8 cellular contexts compared by ENCODE assay signal in genomic region chr10:102675887-102676616, GRCh38. TPM values are rescaled to one million over a fixed set of nuclear protein-coding genes. Genes with fewer than 3 reads are reported as not detected.
DNase-seq lines count a peak whose midpoint lies in the region; ATAC-seq and TF ChIP-seq lines count a peak whose summit lies in the region.

No MANE protein-coding gene starts in this region.

- ATAC-seq in GM18868 (IDR thresholded peaks at IDR 0.05; ENCODE audit: unreplicated experiment) = no peak
- no peak for ATAC-seq in HG03039 (IDR thresholded peaks at IDR 0.05; ENCODE audit: unreplicated experiment)
- ATAC-seq in stimulated activated naive CD8-positive, alpha-beta T cell treated with anti-CD3 and anti-CD28 coated beads, Interleukin-15, Interleukin-2, amounts not matched to agents 100 U/mL and 50 U/mL, for 24 hours = no peak
- no peak for ATAC-seq in GM21619 (IDR thresholded peaks at IDR 0.05; ENCODE audit: unreplicated experiment)

- no peaks in the 10 kb centered on the region for H3K27me3 ChIP-seq in CD4-positive, alpha-beta memory T cell (ENCODE audit: insufficient read depth, low read length)
- H3K27me3 ChIP-seq in mucosa of rectum (ENCODE audit: control insufficient read depth in 2 of 2, insufficient read depth in 2 of 2, low read length in 2 of 2) = no peaks in the 10 kb centered on the region

- no peaks in the 10 kb centered on the region for H3K27me3 Mint-ChIP-seq in CD4-positive, alpha-beta memory T cell
- H3K27me3 Mint-ChIP-seq in chondrocyte (ENCODE audit: low read depth) = no peaks in the 10 kb centered on the region

- no peak overlapping the region for H3K4me3 ChIP-seq in CD4-positive, alpha-beta memory T cell (ENCODE audit: low read length in 2 of 2)
- no peak overlapping the region for H3K4me3 ChIP-seq in mucosa of rectum (ENCODE audit: low read length in 2 of 2)

- H3K4me1 Mint-ChIP-seq in CD4-positive, alpha-beta memory T cell = peaks cover 29 to 59% (median 45%) of the 10 kb centered on the region in 4 donors
- H3K4me1 Mint-ChIP-seq in chondrocyte (ENCODE audit: low read depth) = peaks cover 70% of the 10 kb centered on the region

- TF ChIP-seq CTCF in chondrocyte (IDR thresholded peaks at IDR 0.05) = no peak

- H3K4me3 Mint-ChIP-seq in CD4-positive, alpha-beta memory T cell = peak overlapping the region in 6 of 8 donors; percentile 21 to 92 (median 60)
- H3K4me3 Mint-ChIP-seq in chondrocyte (ENCODE audit: unreplicated experiment) = peak overlapping the region; percentile 50

- H3K9ac ChIP-seq in mucosa of rectum (ENCODE audit: low read depth in 1 of 2, low read length in 2 of 2) = peak overlapping the region in 1 of 2 donors; percentile 24

- peaks cover 46% of the 10 kb centered on the region for H3K4me1 ChIP-seq in CD4-positive, alpha-beta memory T cell (ENCODE audit: insufficient read depth, low read length)
- peaks cover 24 to 35% of the 10 kb centered on the region in 2 donors for H3K4me1 ChIP-seq in mucosa of rectum (ENCODE audit: control insufficient read depth in 2 of 2, insufficient read depth in 2 of 2, low read length in 2 of 2)

- H3K27ac Mint-ChIP-seq in CD4-positive, alpha-beta memory T cell = peak overlapping the region; percentile 86 to 98 (median 94)
- H3K27ac Mint-ChIP-seq in chondrocyte (ENCODE audit: unreplicated experiment) = peak overlapping the region; percentile 99

- H3K9me3 Mint-ChIP-seq in CD4-positive, alpha-beta memory T cell = peaks cover 0 to 2% (median 0%) of the 10 kb centered on the region in 8 donors
- no peaks in the 10 kb centered on the region for H3K9me3 Mint-ChIP-seq in chondrocyte (ENCODE audit: low read depth)

- CTCF ChIA-PET in CD4-positive, alpha-beta memory T cell (lab: Charles Lee; ENCODE audit: partially characterized antibody) = interaction anchor here (0.7 to 4.2 kb wide), 10 partner anchors 11 to 151 kb away, joined by 3 to 44 read pairs (median 3); partner anchors contain the start of genes ARL3, SFXN2, TRIM8 and WBP1L

- peak overlapping the region; percentile 57 for H3K27ac ChIP-seq in CD4-positive, alpha-beta memory T cell (ENCODE audit: low read depth, low read length)
- peak overlapping the region; percentile 22 to 57 for H3K27ac ChIP-seq in mucosa of rectum (ENCODE audit: low read depth in 2 of 2, low read length in 2 of 2)

- POLR2A ChIA-PET in CD4-positive, alpha-beta memory T cell (lab: Charles Lee; ENCODE audit: partially characterized antibody) = interaction anchor here (0.9 to 13.6 kb wide), 5 partner anchors 22 to 67 kb away, joined by 3 to 431 read pairs (median 33); partner anchors contain the start of genes ARL3, SFXN2 and TRIM8

- intact Hi-C loops in CD4-positive, alpha-beta memory T cell (cut with micrococcal nuclease) = no loop called here

- no peaks in the 10 kb centered on the region for H3K36me3 ChIP-seq in CD4-positive, alpha-beta memory T cell (ENCODE audit: insufficient read depth, low read length)
- no peaks in the 10 kb centered on the region for H3K36me3 ChIP-seq in mucosa of rectum (ENCODE audit: control insufficient read depth in 2 of 2, insufficient read depth in 2 of 2, low read length in 2 of 2)

- H3K9me3 ChIP-seq in CD4-positive, alpha-beta memory T cell (ENCODE audit: control insufficient read depth in 1 of 2, low read length in 2 of 2) = no peaks in the 10 kb centered on the region
- H3K9me3 ChIP-seq in mucosa of rectum (ENCODE audit: control insufficient read depth in 2 of 2, low read length in 2 of 2) = no peaks in the 10 kb centered on the region

- no peaks in the 10 kb centered on the region for H3K36me3 Mint-ChIP-seq in CD4-positive, alpha-beta memory T cell
- peaks cover 2% of the 10 kb centered on the region for H3K36me3 Mint-ChIP-seq in chondrocyte (ENCODE audit: low read depth)

- no peak for DNase-seq in CD4-positive, alpha-beta memory T cell
- peak; percentile 86 for DNase-seq in MV-4-11 (lab: John Stamatoyannopoulos, UW)
- DNase-seq in chondrocyte (ENCODE audit: low spot score) = no peak
- DNase-seq in stimulated activated naive CD8-positive, alpha-beta T cell treated with anti-CD3 and anti-CD28 coated beads, Interleukin-15, Interleukin-2, amounts not matched to agents 100 U/mL and 50 U/mL, for 24 hours = no peak

RNA-seq across cellular contexts. Expression of gene TRIM8, which starts 31.8 kb away (rescaled TPM):
- total RNA-seq in CD4-positive, alpha-beta memory T cell = 10 to 100 TPM; 68.4 to 71.6 TPM
- 10 to 100 TPM; 33.0 to 56.4 TPM for polyA plus RNA-seq in CD4-positive, alpha-beta memory T cell
- 40.3 to 74.4 TPM (median 66.8 TPM) in 3 replicates for total RNA-seq in chondrocyte

RNA-seq across cellular contexts. Expression of gene ARL3, which starts 38.1 kb away (rescaled TPM):
- 1 to 10 TPM; 3.7 to 4.0 TPM for total RNA-seq in CD4-positive, alpha-beta memory T cell
- 1 to 10 TPM; 5.8 to 7.3 TPM for polyA plus RNA-seq in CD4-positive, alpha-beta memory T cell
- 12.1 to 16.5 TPM (median 13.6 TPM) in 3 replicates for total RNA-seq in chondrocyte

RNA-seq across cellular contexts. Expression of gene SFXN2, which starts 38.4 kb away (rescaled TPM):
- total RNA-seq in CD4-positive, alpha-beta memory T cell = 10 to 100 TPM; 20.2 to 21.7 TPM
- 10 to 100 TPM in 1 of 2 donors, 1 to 10 TPM in 1; 9.5 to 11.4 TPM for polyA plus RNA-seq in CD4-positive, alpha-beta memory T cell
- total RNA-seq in chondrocyte = 4.0 to 11.1 TPM (median 4.7 TPM) in 3 replicates
